33 cellular contexts compared by ENCODE assay signal in genomic region chr7:18369011-18369410, GRCh38.
"Had no signal": no experiment of that assay in that cellular context is flagged by ENCODE, and none has a peak within 500 bp of the region (broad histone marks: within the 10 kb centered on the region; RNA-seq: fewer than 3 reads in every experiment).

No MANE protein-coding gene starts in this region.

- H3K27ac ChIP-seq: KMS-11 had no signal

- H3K36me3 ChIP-seq: MG63 had no signal

- H3K4me3 ChIP-seq: MG63 had no signal

- H3K4me2 ChIP-seq: KMS-11 had no signal

- H3K27me3 ChIP-seq: MG63 had no signal

- DNase-seq: Karpas-422, Kasumi-1, MG63, MM.1S, MV-4-11, NCI-H1048, NCI-H1092, NCI-H1092 treated with DMSO at 0.1 percent for 48 hours, NCI-H1105, NCI-H1105 treated with DMSO at 0.1 percent for 48 hours, NCI-H1417, NCI-H1417 treated with DMSO at 0.1 percent for 48 hours, NCI-H1436, NCI-H1436 treated with DMSO at 0.1 percent for 48 hours, NCI-H146, NCI-H1694, NCI-H1694 treated with DMSO at 0.1 percent for 48 hours, NCI-H187, NCI-H187 treated with DMSO at 0.1 percent for 48 hours, NCI-H1930, NCI-H2029, NCI-H2029 treated with DMSO at 0.1 percent for 48 hours, NCI-H2081, NCI-H2081 treated with DMSO at 0.1 percent for 48 hours, NCI-H2107, NCI-H2227 treated with DMSO at 0.1 percent for 48 hours, NCI-H226, NCI-H345, NCI-H446, NCI-H446 treated with DMSO at 0.1 percent for 48 hours, NCI-H510A, NCI-H510A treated with DMSO at 0.1 percent for 48 hours had no signal

- H3K9ac ChIP-seq: KMS-11 had no signal

- H3K9me3 ChIP-seq: MG63 had no signal
